In the genomic region with DNA sequence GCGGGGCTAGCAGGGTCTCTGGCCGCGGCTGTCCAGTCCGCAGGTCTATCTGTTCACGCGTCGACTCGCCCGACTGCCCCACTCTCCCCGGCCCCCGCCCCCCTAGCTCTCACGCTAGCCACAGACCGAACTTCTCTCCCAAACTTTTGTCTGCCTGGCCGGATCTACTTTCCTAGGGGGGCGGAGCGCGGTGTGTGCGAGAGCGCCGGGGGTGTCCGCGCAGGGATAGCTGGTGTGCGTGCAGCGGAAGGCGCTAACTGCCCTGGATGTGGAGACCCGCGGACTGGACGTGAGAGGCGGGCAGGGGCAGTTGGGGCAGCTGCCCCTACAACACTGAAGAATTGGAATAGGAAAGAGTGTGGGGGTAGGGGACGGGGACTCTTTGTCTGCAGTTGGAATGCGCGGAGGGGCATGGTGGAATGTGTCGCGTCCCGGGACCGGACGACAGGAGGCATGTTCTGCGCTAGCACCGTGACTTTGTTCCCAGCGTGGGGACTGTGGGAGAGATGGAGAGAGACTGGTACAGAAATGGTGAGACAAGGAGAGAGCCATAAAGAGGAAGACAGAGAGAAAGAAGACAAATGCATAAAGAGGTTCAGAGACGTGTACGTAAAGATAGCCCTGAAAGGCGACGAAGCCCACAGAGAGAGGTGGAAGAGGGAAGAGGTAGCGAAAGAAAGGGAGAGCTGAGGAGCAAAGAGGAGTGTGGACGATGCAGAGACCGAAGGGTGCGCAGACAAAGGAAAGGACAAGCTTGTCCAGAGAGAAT, we compare ENCODE assay signal across 1 cellular context.
TF ChIP-seq lines count a peak whose summit lies in the region.

Gene AJUBA (minus strand): TSS at position 75 of the 769 bp plus-strand sequence. CDS start 285 bp downstream, outside the sequence.

TF ChIP-seq in K562, 482 proteins besides CTCF, POLR2A, EP300 and RAD21 (continued from another document):
- no peak for TF ChIP-seq ZBTB49 (CRISPR knock-in tag; IDR thresholded peaks at IDR 0.05; ENCODE audit: borderline replicate concordance)
- TF ChIP-seq NONO (IDR thresholded peaks at IDR 0.05; ENCODE audit: low read depth in 2 of 2, low read length in 1 of 2) = peak in 1 of 2 experiments; percentile 90; a peak in 2 of 4 replicates
- no peak for TF ChIP-seq ZNF224 (CRISPR knock-in tag; IDR thresholded peaks at IDR 0.05)
- TF ChIP-seq BMI1 (IDR thresholded peaks at IDR 0.05; ENCODE audit: low read length) = no peak
- TF ChIP-seq TEAD4 (IDR thresholded peaks at IDR 0.05; ENCODE audit: low read length) = peak; percentile 91
- TF ChIP-seq TEAD4 (CRISPR knock-in tag; IDR thresholded peaks at IDR 0.05; ENCODE audit: borderline replicate concordance) = peak; percentile 99
- peak; percentile 52; the same call in 1 of the 2 replicates for TF ChIP-seq PRMT5 (CRISPR knock-in tag; IDR thresholded peaks at IDR 0.05)
- no peak for TF ChIP-seq IRF2 (CRISPR knock-in tag; IDR thresholded peaks at IDR 0.05)
- TF ChIP-seq CHAMP1 (IDR thresholded peaks at IDR 0.05) = no peak; the same call in none of the 2 replicates
- peak; percentile 95 for TF ChIP-seq SP1 (CRISPR knock-in tag; IDR thresholded peaks at IDR 0.05)
- TF ChIP-seq HNRNPL (IDR thresholded peaks at IDR 0.05; ENCODE audit: low read depth, low read length) = no peak
- TF ChIP-seq ZNF197 (CRISPR knock-in tag; IDR thresholded peaks at IDR 0.05; ENCODE audit: low read depth) = 0 out of 2 replicates have a peak, but pooled peaks have one; percentile 54
- no peak for TF ChIP-seq ILK (tag; IDR thresholded peaks at IDR 0.05; ENCODE audit: borderline replicate concordance, low read depth)
- peak; percentile 79 for TF ChIP-seq DPF2 (IDR thresholded peaks at IDR 0.05)
- TF ChIP-seq, protein P1, sequence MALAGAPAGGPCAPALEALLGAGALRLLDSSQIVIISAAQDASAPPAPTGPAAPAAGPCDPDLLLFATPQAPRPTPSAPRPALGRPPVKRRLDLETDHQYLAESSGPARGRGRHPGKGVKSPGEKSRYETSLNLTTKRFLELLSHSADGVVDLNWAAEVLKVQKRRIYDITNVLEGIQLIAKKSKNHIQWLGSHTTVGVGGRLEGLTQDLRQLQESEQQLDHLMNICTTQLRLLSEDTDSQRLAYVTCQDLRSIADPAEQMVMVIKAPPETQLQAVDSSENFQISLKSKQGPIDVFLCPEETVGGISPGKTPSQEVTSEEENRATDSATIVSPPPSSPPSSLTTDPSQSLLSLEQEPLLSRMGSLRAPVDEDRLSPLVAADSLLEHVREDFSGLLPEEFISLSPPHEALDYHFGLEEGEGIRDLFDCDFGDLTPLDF (CRISPR knock-in tag; IDR thresholded peaks at IDR 0.05) = no peak
- peak; percentile 70 for TF ChIP-seq SUPT5H (IDR thresholded peaks at IDR 0.05)
- TF ChIP-seq, protein P2, sequence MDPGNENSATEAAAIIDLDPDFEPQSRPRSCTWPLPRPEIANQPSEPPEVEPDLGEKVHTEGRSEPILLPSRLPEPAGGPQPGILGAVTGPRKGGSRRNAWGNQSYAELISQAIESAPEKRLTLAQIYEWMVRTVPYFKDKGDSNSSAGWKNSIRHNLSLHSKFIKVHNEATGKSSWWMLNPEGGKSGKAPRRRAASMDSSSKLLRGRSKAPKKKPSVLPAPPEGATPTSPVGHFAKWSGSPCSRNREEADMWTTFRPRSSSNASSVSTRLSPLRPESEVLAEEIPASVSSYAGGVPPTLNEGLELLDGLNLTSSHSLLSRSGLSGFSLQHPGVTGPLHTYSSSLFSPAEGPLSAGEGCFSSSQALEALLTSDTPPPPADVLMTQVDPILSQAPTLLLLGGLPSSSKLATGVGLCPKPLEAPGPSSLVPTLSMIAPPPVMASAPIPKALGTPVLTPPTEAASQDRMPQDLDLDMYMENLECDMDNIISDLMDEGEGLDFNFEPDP (CRISPR knock-in tag; IDR thresholded peaks at IDR 0.05) = no peak
- peak; percentile 73 for TF ChIP-seq ARID1B (IDR thresholded peaks at IDR 0.05)
- TF ChIP-seq KDM5B (IDR thresholded peaks at IDR 0.05; ENCODE audit: insufficient replicate concordance, low read depth, low read length) = no peak
- TF ChIP-seq NELFE (IDR thresholded peaks at IDR 0.05; ENCODE audit: insufficient read depth, insufficient read length) = no peak
- TF ChIP-seq SMARCA5 (IDR thresholded peaks at IDR 0.05) = peak; percentile 95
- peak; percentile 64; the same call in 1 of the 2 replicates for TF ChIP-seq DMBX1 (CRISPR knock-in tag; IDR thresholded peaks at IDR 0.05; ENCODE audit: borderline replicate concordance)
- peak; percentile 72; the same call in 1 of the 2 replicates for TF ChIP-seq ZBTB7A (IDR thresholded peaks at IDR 0.05; ENCODE audit: borderline replicate concordance, control insufficient read depth, low read depth, low read length)
- TF ChIP-seq TOE1 (IDR thresholded peaks at IDR 0.05; ENCODE audit: borderline replicate concordance) = peak; percentile 90
- no peak for TF ChIP-seq TOE1 (CRISPR knock-in tag; IDR thresholded peaks at IDR 0.05; ENCODE audit: borderline replicate concordance, low read depth)
- no peak; the same call in 1 of the 2 replicates for TF ChIP-seq DNMT1 (IDR thresholded peaks at IDR 0.05)
- TF ChIP-seq TRIM25 (IDR thresholded peaks at IDR 0.05; ENCODE audit: borderline replicate concordance) = peak; percentile 93; the same call in 1 of the 2 replicates
- no peak for TF ChIP-seq ZNF134 (CRISPR knock-in tag; conservative IDR thresholded peaks at IDR 0.05)
- TF ChIP-seq HOMEZ (CRISPR knock-in tag; IDR thresholded peaks at IDR 0.05) = no peak
- TF ChIP-seq ILF3 (IDR thresholded peaks at IDR 0.05; ENCODE audit: borderline replicate concordance) = no peak
